1 cellular context compared by ENCODE assay signal in the genomic region with DNA sequence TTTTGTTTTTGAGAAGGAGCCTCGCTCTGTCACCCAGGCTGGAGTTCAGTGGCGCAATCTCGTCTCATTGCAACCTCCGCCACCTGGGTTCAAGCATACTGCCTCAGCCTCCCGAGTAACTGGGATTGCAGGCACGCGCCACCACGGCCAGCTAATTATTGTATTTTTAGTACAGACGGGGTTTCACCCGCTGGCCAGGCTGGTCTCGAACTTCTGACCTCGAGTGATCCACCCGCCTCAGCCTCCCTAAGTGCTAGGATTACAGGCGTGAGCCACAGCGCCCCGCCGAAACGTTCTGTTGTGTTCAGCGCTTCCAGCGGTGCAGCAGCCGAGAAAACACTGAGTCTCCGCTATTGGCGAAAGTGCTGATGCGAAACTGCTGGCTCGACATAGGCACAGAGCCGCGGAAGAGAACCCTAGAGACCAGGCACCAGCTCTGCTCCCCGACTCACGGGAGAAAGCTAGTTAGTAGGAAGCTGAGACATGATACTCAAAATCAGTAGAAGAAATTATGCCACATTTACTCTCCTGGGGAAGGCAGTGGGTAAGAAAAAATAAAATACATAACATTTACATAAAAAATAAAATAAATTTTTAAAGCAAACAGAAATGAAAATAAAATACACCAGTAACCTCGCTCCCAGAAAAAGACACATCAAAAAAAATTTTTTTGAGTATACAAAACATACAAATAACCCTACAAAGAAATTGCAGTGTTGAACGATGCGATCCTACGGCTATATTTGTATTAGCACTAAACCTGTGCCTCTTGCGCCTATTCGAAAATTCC.
TF ChIP-seq lines count a peak whose summit lies in the region.

No MANE protein-coding gene starts in this region.

TF ChIP-seq in HepG2, 621 proteins besides CTCF, POLR2A, EP300 and RAD21 (continued from another document and continues in another):
- TF ChIP-seq RARA (CRISPR knock-in tag; IDR thresholded peaks at IDR 0.05) (peak; percentile 33; the same call in 1 of the 2 replicates), HMG20B (CRISPR knock-in tag; conservative IDR thresholded peaks at IDR 0.05) (peak; percentile 38; the same call in 1 of the 2 replicates), NFRKB (IDR thresholded peaks at IDR 0.05) (no peak), HOXA5 (CRISPR knock-in tag; IDR thresholded peaks at IDR 0.05) (0 out of 2 replicates have a peak, but pooled peaks have one; percentile 45), ZNF460 (CRISPR knock-in tag; IDR thresholded peaks at IDR 0.05; ENCODE audit: borderline replicate concordance) (peak; percentile 92), ATF1 (CRISPR knock-in tag; IDR thresholded peaks at IDR 0.05) (no peak), NR1H2 (CRISPR knock-in tag; IDR thresholded peaks at IDR 0.05; ENCODE audit: borderline replicate concordance, low read depth) (no peak), ZZZ3 (CRISPR knock-in tag; IDR thresholded peaks at IDR 0.05; ENCODE audit: borderline replicate concordance) (0 out of 2 replicates have a peak, but pooled peaks have one; percentile 56), KDM4B (CRISPR knock-in tag; IDR thresholded peaks at IDR 0.05) (0 out of 2 replicates have a peak, but pooled peaks have one; percentile 73), ZNF552 (CRISPR knock-in tag; IDR thresholded peaks at IDR 0.05; ENCODE audit: borderline replicate concordance) (no peak), NCOA2 (CRISPR knock-in tag; IDR thresholded peaks at IDR 0.05) (peak; percentile 42; the same call in 1 of the 2 replicates), PTBP1 (IDR thresholded peaks at IDR 0.05; ENCODE audit: low read depth, low read length, poor library complexity, severe bottlenecking) (peak; percentile 65), XRCC5 (optimal IDR thresholded peaks at IDR 0.05; ENCODE audit: low read length) (peak; percentile 81), ISL2 (CRISPR knock-in tag; IDR thresholded peaks at IDR 0.05) (peak; percentile 44), YEATS2 (CRISPR knock-in tag; IDR thresholded peaks at IDR 0.05; ENCODE audit: borderline replicate concordance) (peak; percentile 62; the same call in 1 of the 2 replicates), ZBTB25 (CRISPR knock-in tag; IDR thresholded peaks at IDR 0.05) (peak; percentile 66; the same call in 1 of the 2 replicates), ZNF484 (CRISPR knock-in tag; IDR thresholded peaks at IDR 0.05; ENCODE audit: borderline replicate concordance, low read depth) (no peak), HNRNPL (IDR thresholded peaks at IDR 0.05; ENCODE audit: low read depth, low read length) (no peak), ELF4 (CRISPR knock-in tag; IDR thresholded peaks at IDR 0.05; ENCODE audit: borderline replicate concordance) (0 out of 2 replicates have a peak, but pooled peaks have one; percentile 5), PHB2 (IDR thresholded peaks at IDR 0.05; ENCODE audit: partially characterized antibody) (no peak), ZKSCAN1 (IDR thresholded peaks at IDR 0.05; ENCODE audit: low read length) (0 out of 2 replicates have a peak, but pooled peaks have one; percentile 24), ZNF792 (CRISPR knock-in tag; IDR thresholded peaks at IDR 0.05) (peak; percentile 60; the same call in 1 of the 2 replicates), ZNF160 (CRISPR knock-in tag; IDR thresholded peaks at IDR 0.05) (peak; percentile 67; the same call in 1 of the 2 replicates), SIX4 (CRISPR knock-in tag; IDR thresholded peaks at IDR 0.05) (peak; percentile 54; the same call in 1 of the 2 replicates), ATF4 (CRISPR knock-in tag; IDR thresholded peaks at IDR 0.05) (peak in 1 of 2 experiments; percentile 54; a peak in 2 of 4 replicates), ZBTB8A (CRISPR knock-in tag; IDR thresholded peaks at IDR 0.05; ENCODE audit: borderline replicate concordance, low read depth) (no peak), MEF2D (CRISPR knock-in tag; IDR thresholded peaks at IDR 0.05) (0 out of 2 replicates have a peak, but pooled peaks have one; percentile 55), ZNF446 (CRISPR knock-in tag; IDR thresholded peaks at IDR 0.05) (no peak), NFKB2 (CRISPR knock-in tag; IDR thresholded peaks at IDR 0.05; ENCODE audit: borderline replicate concordance) (peak; percentile 66; the same call in 1 of the 2 replicates), ARNT (IDR thresholded peaks at IDR 0.05) (no peak), ZNF350 (CRISPR knock-in tag; IDR thresholded peaks at IDR 0.05; ENCODE audit: borderline replicate concordance, low read depth) (peak; percentile 62; the same call in 1 of the 2 replicates), ZNF782 (CRISPR knock-in tag; IDR thresholded peaks at IDR 0.05; ENCODE audit: borderline replicate concordance) (no peak; the same call in 1 of the 2 replicates), ZNF672 (CRISPR knock-in tag; IDR thresholded peaks at IDR 0.05) (0 out of 2 replicates have a peak, but pooled peaks have one; percentile 43), SRY (CRISPR knock-in tag; IDR thresholded peaks at IDR 0.05) (no peak), RBFOX2 (IDR thresholded peaks at IDR 0.05; ENCODE audit: low read depth, low read length) (no peak), CHD4 (IDR thresholded peaks at IDR 0.05; ENCODE audit: borderline replicate concordance, low read length) (0 out of 2 replicates have a peak, but pooled peaks have one; percentile 73), ZNF614 (CRISPR knock-in tag; IDR thresholded peaks at IDR 0.05; ENCODE audit: borderline replicate concordance) (peak; percentile 66; the same call in 1 of the 2 replicates), ZNF816 (CRISPR knock-in tag; IDR thresholded peaks at IDR 0.05; ENCODE audit: borderline replicate concordance) (no peak), CC2D1A (CRISPR knock-in tag; IDR thresholded peaks at IDR 0.05) (no peak), GABPA (IDR thresholded peaks at IDR 0.05; ENCODE audit: low read depth, low read length) (no peak), GABPA (CRISPR knock-in tag; IDR thresholded peaks at IDR 0.05; ENCODE audit: low read depth) (peak; percentile 51), CBX5 (CRISPR knock-in tag; IDR thresholded peaks at IDR 0.05; ENCODE audit: borderline replicate concordance) (peak; percentile 89; the same call in 1 of the 2 replicates)
- TF ChIP-seq, protein P1, sequence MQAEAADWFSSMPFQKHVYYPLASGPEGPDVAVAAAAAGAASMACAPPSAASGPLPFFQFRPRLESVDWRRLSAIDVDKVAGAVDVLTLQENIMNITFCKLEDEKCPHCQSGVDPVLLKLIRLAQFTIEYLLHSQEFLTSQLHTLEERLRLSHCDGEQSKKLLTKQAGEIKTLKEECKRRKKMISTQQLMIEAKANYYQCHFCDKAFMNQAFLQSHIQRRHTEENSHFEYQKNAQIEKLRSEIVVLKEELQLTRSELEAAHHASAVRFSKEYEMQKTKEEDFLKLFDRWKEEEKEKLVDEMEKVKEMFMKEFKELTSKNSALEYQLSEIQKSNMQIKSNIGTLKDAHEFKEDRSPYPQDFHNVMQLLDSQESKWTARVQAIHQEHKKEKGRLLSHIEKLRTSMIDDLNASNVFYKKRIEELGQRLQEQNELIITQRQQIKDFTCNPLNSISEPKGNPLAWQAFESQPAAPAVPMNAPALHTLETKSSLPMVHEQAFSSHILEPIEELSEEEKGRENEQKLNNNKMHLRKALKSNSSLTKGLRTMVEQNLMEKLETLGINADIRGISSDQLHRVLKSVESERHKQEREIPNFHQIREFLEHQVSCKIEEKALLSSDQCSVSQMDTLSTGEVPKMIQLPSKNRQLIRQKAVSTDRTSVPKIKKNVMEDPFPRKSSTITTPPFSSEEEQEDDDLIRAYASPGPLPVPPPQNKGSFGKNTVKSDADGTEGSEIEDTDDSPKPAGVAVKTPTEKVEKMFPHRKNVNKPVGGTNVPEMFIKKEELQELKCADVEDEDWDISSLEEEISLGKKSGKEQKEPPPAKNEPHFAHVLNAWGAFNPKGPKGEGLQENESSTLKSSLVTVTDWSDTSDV (CRISPR knock-in tag; IDR thresholded peaks at IDR 0.05): no peak
- TF ChIP-seq, protein P2, sequence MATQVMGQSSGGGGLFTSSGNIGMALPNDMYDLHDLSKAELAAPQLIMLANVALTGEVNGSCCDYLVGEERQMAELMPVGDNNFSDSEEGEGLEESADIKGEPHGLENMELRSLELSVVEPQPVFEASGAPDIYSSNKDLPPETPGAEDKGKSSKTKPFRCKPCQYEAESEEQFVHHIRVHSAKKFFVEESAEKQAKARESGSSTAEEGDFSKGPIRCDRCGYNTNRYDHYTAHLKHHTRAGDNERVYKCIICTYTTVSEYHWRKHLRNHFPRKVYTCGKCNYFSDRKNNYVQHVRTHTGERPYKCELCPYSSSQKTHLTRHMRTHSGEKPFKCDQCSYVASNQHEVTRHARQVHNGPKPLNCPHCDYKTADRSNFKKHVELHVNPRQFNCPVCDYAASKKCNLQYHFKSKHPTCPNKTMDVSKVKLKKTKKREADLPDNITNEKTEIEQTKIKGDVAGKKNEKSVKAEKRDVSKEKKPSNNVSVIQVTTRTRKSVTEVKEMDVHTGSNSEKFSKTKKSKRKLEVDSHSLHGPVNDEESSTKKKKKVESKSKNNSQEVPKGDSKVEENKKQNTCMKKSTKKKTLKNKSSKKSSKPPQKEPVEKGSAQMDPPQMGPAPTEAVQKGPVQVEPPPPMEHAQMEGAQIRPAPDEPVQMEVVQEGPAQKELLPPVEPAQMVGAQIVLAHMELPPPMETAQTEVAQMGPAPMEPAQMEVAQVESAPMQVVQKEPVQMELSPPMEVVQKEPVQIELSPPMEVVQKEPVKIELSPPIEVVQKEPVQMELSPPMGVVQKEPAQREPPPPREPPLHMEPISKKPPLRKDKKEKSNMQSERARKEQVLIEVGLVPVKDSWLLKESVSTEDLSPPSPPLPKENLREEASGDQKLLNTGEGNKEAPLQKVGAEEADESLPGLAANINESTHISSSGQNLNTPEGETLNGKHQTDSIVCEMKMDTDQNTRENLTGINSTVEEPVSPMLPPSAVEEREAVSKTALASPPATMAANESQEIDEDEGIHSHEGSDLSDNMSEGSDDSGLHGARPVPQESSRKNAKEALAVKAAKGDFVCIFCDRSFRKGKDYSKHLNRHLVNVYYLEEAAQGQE (IDR thresholded peaks at IDR 0.05; ENCODE audit: borderline replicate concordance in 1 of 2, low read depth in 1 of 2, low read length in 2 of 2): 0 out of 4 replicates have a peak, but pooled peaks of 1 of the 2 experiments have one; percentile 61
- TF ChIP-seq, protein P3, sequence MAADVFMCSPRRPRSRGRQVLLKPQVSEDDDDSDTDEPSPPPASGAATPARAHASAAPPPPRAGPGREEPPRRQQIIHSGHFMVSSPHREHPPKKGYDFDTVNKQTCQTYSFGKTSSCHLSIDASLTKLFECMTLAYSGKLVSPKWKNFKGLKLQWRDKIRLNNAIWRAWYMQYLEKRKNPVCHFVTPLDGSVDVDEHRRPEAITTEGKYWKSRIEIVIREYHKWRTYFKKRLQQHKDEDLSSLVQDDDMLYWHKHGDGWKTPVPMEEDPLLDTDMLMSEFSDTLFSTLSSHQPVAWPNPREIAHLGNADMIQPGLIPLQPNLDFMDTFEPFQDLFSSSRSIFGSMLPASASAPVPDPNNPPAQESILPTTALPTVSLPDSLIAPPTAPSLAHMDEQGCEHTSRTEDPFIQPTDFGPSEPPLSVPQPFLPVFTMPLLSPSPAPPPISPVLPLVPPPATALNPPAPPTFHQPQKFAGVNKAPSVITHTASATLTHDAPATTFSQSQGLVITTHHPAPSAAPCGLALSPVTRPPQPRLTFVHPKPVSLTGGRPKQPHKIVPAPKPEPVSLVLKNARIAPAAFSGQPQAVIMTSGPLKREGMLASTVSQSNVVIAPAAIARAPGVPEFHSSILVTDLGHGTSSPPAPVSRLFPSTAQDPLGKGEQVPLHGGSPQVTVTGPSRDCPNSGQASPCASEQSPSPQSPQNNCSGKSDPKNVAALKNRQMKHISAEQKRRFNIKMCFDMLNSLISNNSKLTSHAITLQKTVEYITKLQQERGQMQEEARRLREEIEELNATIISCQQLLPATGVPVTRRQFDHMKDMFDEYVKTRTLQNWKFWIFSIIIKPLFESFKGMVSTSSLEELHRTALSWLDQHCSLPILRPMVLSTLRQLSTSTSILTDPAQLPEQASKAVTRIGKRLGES (CRISPR knock-in tag; IDR thresholded peaks at IDR 0.05; ENCODE audit: borderline replicate concordance): no peak
- TF ChIP-seq, protein P4, sequence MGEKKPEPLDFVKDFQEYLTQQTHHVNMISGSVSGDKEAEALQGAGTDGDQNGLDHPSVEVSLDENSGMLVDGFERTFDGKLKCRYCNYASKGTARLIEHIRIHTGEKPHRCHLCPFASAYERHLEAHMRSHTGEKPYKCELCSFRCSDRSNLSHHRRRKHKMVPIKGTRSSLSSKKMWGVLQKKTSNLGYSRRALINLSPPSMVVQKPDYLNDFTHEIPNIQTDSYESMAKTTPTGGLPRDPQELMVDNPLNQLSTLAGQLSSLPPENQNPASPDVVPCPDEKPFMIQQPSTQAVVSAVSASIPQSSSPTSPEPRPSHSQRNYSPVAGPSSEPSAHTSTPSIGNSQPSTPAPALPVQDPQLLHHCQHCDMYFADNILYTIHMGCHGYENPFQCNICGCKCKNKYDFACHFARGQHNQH (CRISPR knock-in tag; IDR thresholded peaks at IDR 0.05): peak; percentile 92
- TF ChIP-seq, protein P5, sequence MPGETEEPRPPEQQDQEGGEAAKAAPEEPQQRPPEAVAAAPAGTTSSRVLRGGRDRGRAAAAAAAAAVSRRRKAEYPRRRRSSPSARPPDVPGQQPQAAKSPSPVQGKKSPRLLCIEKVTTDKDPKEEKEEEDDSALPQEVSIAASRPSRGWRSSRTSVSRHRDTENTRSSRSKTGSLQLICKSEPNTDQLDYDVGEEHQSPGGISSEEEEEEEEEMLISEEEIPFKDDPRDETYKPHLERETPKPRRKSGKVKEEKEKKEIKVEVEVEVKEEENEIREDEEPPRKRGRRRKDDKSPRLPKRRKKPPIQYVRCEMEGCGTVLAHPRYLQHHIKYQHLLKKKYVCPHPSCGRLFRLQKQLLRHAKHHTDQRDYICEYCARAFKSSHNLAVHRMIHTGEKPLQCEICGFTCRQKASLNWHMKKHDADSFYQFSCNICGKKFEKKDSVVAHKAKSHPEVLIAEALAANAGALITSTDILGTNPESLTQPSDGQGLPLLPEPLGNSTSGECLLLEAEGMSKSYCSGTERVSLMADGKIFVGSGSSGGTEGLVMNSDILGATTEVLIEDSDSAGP (CRISPR knock-in tag; IDR thresholded peaks at IDR 0.05; ENCODE audit: borderline replicate concordance): peak; percentile 75
